Comparison of ENCODE assay signal across 8 cellular contexts in genomic region chr19:52189745-52190678, GRCh38. TPM values are rescaled to one million over a fixed set of nuclear protein-coding genes. Genes with fewer than 3 reads are reported as not detected.
DNase-seq lines count a peak whose midpoint lies in the region; ATAC-seq and TF ChIP-seq lines count a peak whose summit lies in the region.

TSS of gene PPP2R1A (plus strand) at chr19:52190052. CDS start at chr19:52190097, 45 bp downstream.

- DNase-seq in GM12865 (ENCODE audit: low read depth) (peak; percentile 100), NCI-H1417 treated with DMSO at 0.1 percent for 48 hours (lab: John Stamatoyannopoulos, UW) (peak; percentile 99), SW480 (ENCODE audit: low spot score) (peak; percentile 100), Right ventricle myocardium inferior (ENCODE audit: missing footprints) (peak; percentile 99), ovary (peak; percentile 99), thyroid gland (peak; percentile 100)
- peak; percentile 97 for DNase-seq in activated naive CD8-positive, alpha-beta T cell treated with anti-CD3 and anti-CD28 coated beads, Interleukin-2, amount 50 U/mL, for 24 hours

- ATAC-seq in HG02763 (IDR thresholded peaks at IDR 0.05; ENCODE audit: unreplicated experiment) (peak; percentile 92), Right ventricle myocardium inferior (peak; percentile 96)
- peak; percentile 96 for ATAC-seq in activated naive CD8-positive, alpha-beta T cell treated with anti-CD3 and anti-CD28 coated beads, Interleukin-2, amount 50 U/mL, for 24 hours

- H3K9me3 Mint-ChIP-seq in activated naive CD8-positive, alpha-beta T cell treated with anti-CD3 and anti-CD28 coated beads, Interleukin-2, amount 50 U/mL, for 24 hours, result no peaks in the 10 kb centered on the region

- H3K4me1 ChIP-seq in ovary (ENCODE audit: insufficient read depth) (peaks cover 12% of the 10 kb centered on the region), thyroid gland (peaks cover 25 to 33% of the 10 kb centered on the region in 2 donors)

- H3K4me3 ChIP-seq in GM12865 (ENCODE audit: low read depth, low read length) (peak within 1 kb of the TSS; percentile 96), ovary (peak within 1 kb of the TSS; percentile 57), thyroid gland (replicated peaks in 1 of 3) (peak within 1 kb of the TSS; percentile 84 to 91 (median 84))

- H3K27me3 ChIP-seq in ovary, result no peaks in the 10 kb centered on the region
- H3K27me3 ChIP-seq in thyroid gland, result no peaks in the 10 kb centered on the region

- 0% methylated on average over 72 to 81 of the region's 81 CpGs for WGBS in ovary, 3 donors
- 0 to 1% methylated on average over 17 to 75 of the region's 81 CpGs for WGBS in thyroid gland, 2 donors

- no peaks in the 10 kb centered on the region for H3K27me3 Mint-ChIP-seq in activated naive CD8-positive, alpha-beta T cell treated with anti-CD3 and anti-CD28 coated beads, Interleukin-2, amount 50 U/mL, for 24 hours

- H3K36me3 ChIP-seq in ovary (no peaks in the 10 kb centered on the region), thyroid gland (no peaks in the 10 kb centered on the region)

- H3K4me1 Mint-ChIP-seq in activated naive CD8-positive, alpha-beta T cell treated with anti-CD3 and anti-CD28 coated beads, Interleukin-2, amount 50 U/mL, for 24 hours, result peaks cover 48% of the 10 kb centered on the region

- H3K27ac ChIP-seq in ovary (peak within 1 kb of the TSS; percentile 88 to 96), thyroid gland (peak within 1 kb of the TSS; percentile 93 to 99 (median 96))

- intact Hi-C loops in Right ventricle myocardium inferior (cut with DNase I) (loop anchor here (1.0 to 2.0 kb wide), 3 partner anchors 19 to 501 kb away; partner anchors contain the start of genes ZNF616 and ZNF836), ovary (cut with DNase I) (loop anchor here in 1 of 4 donors (2.0 kb wide), 1 partner anchor 19 kb away; the partner anchor contains the start of gene ZNF836), thyroid gland (cut with DNase I) (no loop called here)

- TF ChIP-seq POLR2A in ovary (IDR thresholded peaks at IDR 0.05) (peak; percentile 95), thyroid gland (IDR thresholded peaks at IDR 0.05) (peak in 1 of 2 donors; percentile 68)

- H3K27ac Mint-ChIP-seq in activated naive CD8-positive, alpha-beta T cell treated with anti-CD3 and anti-CD28 coated beads, Interleukin-2, amount 50 U/mL, for 24 hours, result peak within 1 kb of the TSS; percentile 99

- peaks cover 36% of the 10 kb centered on the region for H3K36me3 Mint-ChIP-seq in activated naive CD8-positive, alpha-beta T cell treated with anti-CD3 and anti-CD28 coated beads, Interleukin-2, amount 50 U/mL, for 24 hours (ENCODE audit: low read depth)

- H3K4me3 Mint-ChIP-seq in activated naive CD8-positive, alpha-beta T cell treated with anti-CD3 and anti-CD28 coated beads, Interleukin-2, amount 50 U/mL, for 24 hours, result peak within 1 kb of the TSS; percentile 97

- no peak for TF ChIP-seq CTCF in GM12865 (IDR thresholded peaks at IDR 0.05; ENCODE audit: insufficient read depth, low read depth, low read length, missing control alignments)
- peak in 2 of 3 donors; percentile 11 to 48 for TF ChIP-seq CTCF in ovary (IDR thresholded peaks at IDR 0.05)
- no peak for TF ChIP-seq CTCF in thyroid gland (IDR thresholded peaks at IDR 0.05)

- peak; percentile 13 for TF ChIP-seq EP300 in ovary (IDR thresholded peaks at IDR 0.05)

- H3K9me3 ChIP-seq in ovary, result no peaks in the 10 kb centered on the region
- H3K9me3 ChIP-seq in thyroid gland, result no peaks in the 10 kb centered on the region

RNA-seq across cellular contexts. Expression of gene PPP2R1A, which starts in this region (rescaled TPM):
- 338 TPM for total RNA-seq in Right ventricle myocardium inferior
- total RNA-seq in ovary, result 100 to 1,000 TPM; 133 to 408 (median 303) TPM
- polyA plus RNA-seq in ovary, result 100 to 1,000 TPM; 127 to 238 TPM
- 100 to 1,000 TPM; 120 to 272 (median 258) TPM for total RNA-seq in thyroid gland

Comparison
In these comparisons a context has a peak if more than half of its experiments do, and no peak if none do; other contexts are left out.
1. Peak in every context shown above with its lines: DNase-seq, ATAC-seq, H3K4me3 ChIP-seq and H3K27ac ChIP-seq.
2. CTCF ChIP-seq: peak in ovary (2 of 3); none in GM12865 (single experiment) and thyroid gland (0 of 6).